In genomic region chr15:64693134-64693533, GRCh38 we compare ENCODE assay signal across 9 cellular contexts.
DNase-seq lines count a peak whose midpoint lies in the region; ATAC-seq and TF ChIP-seq lines count a peak whose summit lies in the region.
"Had no signal": no experiment of that assay in that cellular context is flagged by ENCODE, and none has a peak within 500 bp of the region (broad histone marks: within the 10 kb centered on the region; RNA-seq: fewer than 3 reads in every experiment).

No MANE protein-coding gene starts in this region.

- no peak overlapping the region for H3K4me3 Mint-ChIP-seq in T-helper 2 cell treated with Interferon-gamma antibody and Interleukin-4, amounts not matched to agents 5 μg/mL and 100 μg/mL, for 36 hours
- H3K4me3 Mint-ChIP-seq in brain: no peak overlapping the region

- H3K4me1 ChIP-seq in thoracic aorta (ENCODE audit: control insufficient read depth in 1 of 2, low read depth in 2 of 2): peaks cover 23 to 79% of the 10 kb centered on the region in 2 donors

- H3K4me1 Mint-ChIP-seq in T-helper 2 cell treated with Interferon-gamma antibody and Interleukin-4, amounts not matched to agents 5 μg/mL and 100 μg/mL, for 36 hours (ENCODE audit: low read depth): peaks cover 12% of the 10 kb centered on the region
- peaks cover 84% of the 10 kb centered on the region for H3K4me1 Mint-ChIP-seq in brain

- peaks cover 21% of the 10 kb centered on the region for H3K36me3 ChIP-seq in thoracic aorta

- ATAC-seq in left lobe of liver: peak; percentile 87
- ATAC-seq in thoracic aorta (ENCODE audit: insufficient number of reproducible peaks, low FRiP score, low read depth): peak; percentile 51

- H3K27me3 ChIP-seq in thoracic aorta (replicated peaks; ENCODE audit: insufficient read depth): no peaks in the 10 kb centered on the region
- H3K27me3 ChIP-seq: BLaER1 had no signal

- TF ChIP-seq CTCF in brain (conservative IDR thresholded peaks at IDR 0.05): no peak
- no peak for TF ChIP-seq CTCF in thoracic aorta (IDR thresholded peaks at IDR 0.05)

- no peak overlapping the region for H3K4me3 ChIP-seq in thoracic aorta
- H3K4me3 ChIP-seq: BLaER1 had no signal

- H3K9me3 ChIP-seq in thoracic aorta: no peaks in the 10 kb centered on the region
- H3K9me3 ChIP-seq: BLaER1 had no signal

- peak overlapping the region; percentile 26 to 63 for H3K27ac ChIP-seq in thoracic aorta
- H3K27ac ChIP-seq: BLaER1 had no signal

- no peak for DNase-seq in T-helper 2 cell treated with Interferon-gamma antibody and Interleukin-4, amounts not matched to agents 5 μg/mL and 100 μg/mL, for 36 hours (ENCODE audit: low spot score)
- DNase-seq in T-helper 2 cell (no peak), left lobe of liver (ENCODE audit: low spot score) (peak; percentile 74), thoracic aorta (ENCODE audit: low spot score) (peak; percentile 22), NCI-H748 (lab: John Stamatoyannopoulos, UW; ENCODE audit: unreplicated experiment) (no peak)
- no peak for DNase-seq in activated CD8-positive, alpha-beta memory T cell treated with anti-CD3 and anti-CD28 coated beads, Interleukin-2, amount 50 U/mL, for 48 hours
- DNase-seq in stimulated activated CD4-positive, alpha-beta T cell treated with anti-CD3 and anti-CD28 coated beads, Interleukin-1b, Interleukin-23, amount 100 ng/mL, for 48 hours: no peak

- peaks cover 22% of the 10 kb centered on the region for H3K36me3 Mint-ChIP-seq in T-helper 2 cell treated with Interferon-gamma antibody and Interleukin-4, amounts not matched to agents 5 μg/mL and 100 μg/mL, for 36 hours (ENCODE audit: low read depth)
- H3K36me3 Mint-ChIP-seq in brain: peaks cover 63% of the 10 kb centered on the region

- no peaks in the 10 kb centered on the region for H3K27me3 Mint-ChIP-seq in T-helper 2 cell treated with Interferon-gamma antibody and Interleukin-4, amounts not matched to agents 5 μg/mL and 100 μg/mL, for 36 hours (ENCODE audit: low read depth)
- no peaks in the 10 kb centered on the region for H3K27me3 Mint-ChIP-seq in brain

- H3K9me3 Mint-ChIP-seq in T-helper 2 cell treated with Interferon-gamma antibody and Interleukin-4, amounts not matched to agents 5 μg/mL and 100 μg/mL, for 36 hours: no peaks in the 10 kb centered on the region
- no peaks in the 10 kb centered on the region for H3K9me3 Mint-ChIP-seq in brain

- H3K27ac Mint-ChIP-seq in T-helper 2 cell treated with Interferon-gamma antibody and Interleukin-4, amounts not matched to agents 5 μg/mL and 100 μg/mL, for 36 hours: peak overlapping the region; percentile 67
- H3K27ac Mint-ChIP-seq in brain: peak overlapping the region; percentile 66 to 97 (median 81)

Comparison
In these comparisons a context has a peak if more than half of its experiments do, and no peak if none do; other contexts are left out.
1. DNase-seq: peak in left lobe of liver (single experiment) and thoracic aorta (single experiment); none in T-helper 2 cell treated with Interferon-gamma antibody and Interleukin-4, amounts not matched to agents 5 μg/mL and 100 μg/mL, for 36 hours (single experiment), T-helper 2 cell (0 of 5), activated CD8-positive, alpha-beta memory T cell treated with anti-CD3 and anti-CD28 coated beads, Interleukin-2, amount 50 U/mL, for 48 hours (single experiment), NCI-H748 (single experiment) and stimulated activated CD4-positive, alpha-beta T cell treated with anti-CD3 and anti-CD28 coated beads, Interleukin-1b, Interleukin-23, amount 100 ng/mL, for 48 hours (single experiment).